In the genomic region with DNA sequence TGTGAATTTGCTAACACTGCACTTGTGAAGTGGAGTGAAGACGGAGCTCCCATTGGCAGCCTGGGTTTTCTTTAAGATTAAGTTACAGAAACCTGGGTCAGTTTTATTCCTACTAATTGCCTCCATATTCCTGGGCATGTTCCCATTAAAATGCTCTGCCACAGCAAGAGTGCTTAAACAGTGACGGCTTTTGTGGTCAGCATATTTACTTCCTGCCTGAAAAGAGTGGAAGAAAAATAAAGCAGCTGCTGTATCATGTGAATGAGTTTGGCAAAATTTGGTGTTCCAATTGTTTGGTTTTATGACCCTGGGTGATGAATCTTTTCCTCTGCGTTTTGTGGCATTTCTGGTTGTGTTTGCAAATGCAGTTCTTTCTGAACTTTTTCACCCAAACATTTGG, we compare ENCODE assay signal across 1 cellular context.
TF ChIP-seq lines count a peak whose summit lies in the region.

No MANE protein-coding gene starts in this region.

TF ChIP-seq in IMR-90, 13 proteins besides CTCF, POLR2A, EP300 and RAD21 (continued from another document):
- TF ChIP-seq, protein P1, sequence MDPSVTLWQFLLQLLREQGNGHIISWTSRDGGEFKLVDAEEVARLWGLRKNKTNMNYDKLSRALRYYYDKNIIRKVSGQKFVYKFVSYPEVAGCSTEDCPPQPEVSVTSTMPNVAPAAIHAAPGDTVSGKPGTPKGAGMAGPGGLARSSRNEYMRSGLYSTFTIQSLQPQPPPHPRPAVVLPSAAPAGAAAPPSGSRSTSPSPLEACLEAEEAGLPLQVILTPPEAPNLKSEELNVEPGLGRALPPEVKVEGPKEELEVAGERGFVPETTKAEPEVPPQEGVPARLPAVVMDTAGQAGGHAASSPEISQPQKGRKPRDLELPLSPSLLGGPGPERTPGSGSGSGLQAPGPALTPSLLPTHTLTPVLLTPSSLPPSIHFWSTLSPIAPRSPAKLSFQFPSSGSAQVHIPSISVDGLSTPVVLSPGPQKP (IDR thresholded peaks at IDR 0.05; ENCODE audit: borderline replicate concordance, low read depth, low read length) = no peak
- TF ChIP-seq MXI1 (IDR thresholded peaks at IDR 0.05; ENCODE audit: borderline replicate concordance, low read depth, low read length) (no peak), FOS (IDR thresholded peaks at IDR 0.05; ENCODE audit: low read depth, low read length) (no peak), CEBPB (IDR thresholded peaks at IDR 0.05; ENCODE audit: low read depth, low read length) (no peak), CHD1 (IDR thresholded peaks at IDR 0.05; ENCODE audit: low read depth, low read length) (no peak), USF2 (IDR thresholded peaks at IDR 0.05; ENCODE audit: low read depth, low read length) (no peak), SMC3 (IDR thresholded peaks at IDR 0.05; ENCODE audit: low read depth, low read length) (no peak), MAZ (IDR thresholded peaks at IDR 0.05; ENCODE audit: borderline replicate concordance, low read depth, low read length) (no peak)
